ENCODE assay signal across 10 cellular contexts in genomic region chr2:10709290-10709939, GRCh38. TPM values are rescaled to one million over a fixed set of nuclear protein-coding genes. Genes with fewer than 3 reads are reported as not detected.
A peak's percentile ranks its signal among the peaks of the same experiment; 100 is the strongest.
DNase-seq lines count a peak whose midpoint lies in the region; ATAC-seq and TF ChIP-seq lines count a peak whose summit lies in the region.
"Had no signal": no experiment of that assay in that cellular context is flagged by ENCODE, and none has a peak within 500 bp of the region (broad histone marks: within the 10 kb centered on the region; RNA-seq: fewer than 3 reads in every experiment).

No MANE protein-coding gene starts in this region.

- H3K4me1 Mint-ChIP-seq in Caco-2 (ENCODE audit: low read depth, unreplicated experiment), result peaks cover 12% of the 10 kb centered on the region

- H3K4me3 Mint-ChIP-seq in Caco-2 (ENCODE audit: unreplicated experiment), result peak overlapping the region; percentile 17

- H3K27me3 ChIP-seq in Caco-2 (replicated peaks; ENCODE audit: control insufficient read depth, insufficient read depth, low read length), result no peaks in the 10 kb centered on the region
- H3K27me3 ChIP-seq in suprapubic skin, result peaks cover 20% of the 10 kb centered on the region

- no peaks in the 10 kb centered on the region for H3K9me3 Mint-ChIP-seq in Caco-2 (ENCODE audit: unreplicated experiment)

- no peaks in the 10 kb centered on the region for H3K36me3 Mint-ChIP-seq in Caco-2 (ENCODE audit: insufficient read depth, unreplicated experiment)

- H3K27me3 Mint-ChIP-seq in Caco-2 (ENCODE audit: insufficient read depth, unreplicated experiment), result peaks cover 9% of the 10 kb centered on the region

- CTCF ChIA-PET in Caco-2 (lab: Charles Lee), result interaction anchor here (0.7 kb wide), 2 partner anchors 19 to 123 kb away, joined by 4 read pairs; partner anchors contain the start of gene NOL10

- no peaks in the 10 kb centered on the region for H3K9me3 ChIP-seq in Caco-2
- no peaks in the 10 kb centered on the region for H3K9me3 ChIP-seq in suprapubic skin

- H3K36me3 ChIP-seq in Caco-2 (ENCODE audit: control insufficient read depth, insufficient read depth, low read length), result no peaks in the 10 kb centered on the region
- no peaks in the 10 kb centered on the region for H3K36me3 ChIP-seq in suprapubic skin

- no peak for TF ChIP-seq POLR2A in suprapubic skin (IDR thresholded peaks at IDR 0.05)

- no peaks in the 10 kb centered on the region for H3K4me1 ChIP-seq in Caco-2
- no peaks in the 10 kb centered on the region for H3K4me1 ChIP-seq in suprapubic skin

- no peak overlapping the region for H3K27ac Mint-ChIP-seq in Caco-2 (ENCODE audit: unreplicated experiment)

- H3K4me3 ChIP-seq in Caco-2 (ENCODE audit: low read depth, low read length) (no peak overlapping the region), suprapubic skin (no peak overlapping the region)

- DNase-seq in Caco-2, result peak; percentile 72 to 78
- DNase-seq in HuH-7 (ENCODE audit: low spot score), result peak; percentile 65
- DNase-seq in RKO (ENCODE audit: low spot score), result peak; percentile 32
- peak; percentile 65 for DNase-seq in iPS-NIHi11 (ENCODE audit: low spot score)
- no peak for DNase-seq in GOT3 (lab: John Stamatoyannopoulos, UW)
- no peak for DNase-seq in suprapubic skin (ENCODE audit: low spot score in 2 of 2)
- DNase-seq in retina, result no peak
- DNase-seq: activated CD4-positive, alpha-beta T cell treated with anti-CD3 and anti-CD28 coated beads, Interleukin-2, amount 50 U/mL, for 4 hours; stimulated activated CD8-positive, alpha-beta memory T cell treated with anti-CD3 and anti-CD28 coated beads, Interleukin-4, amount 100 ng/mL, for 48 hours had no signal

- TF ChIP-seq CTCF in Caco-2 (IDR thresholded peaks at IDR 0.05; ENCODE audit: insufficient read depth in 1 of 2, low read depth in 1 of 2, low read length in 1 of 2, severe bottlenecking in 1 of 2, unreplicated experiment in 1 of 2) (peak; percentile 61 to 87), suprapubic skin (IDR thresholded peaks at IDR 0.05) (peak in 1 of 2 donors; percentile 43)

- no peak for ATAC-seq in HG03521 (IDR thresholded peaks at IDR 0.05; ENCODE audit: unreplicated experiment)

- POLR2A ChIA-PET in Caco-2 (lab: Charles Lee), result no interaction called here

- TF ChIP-seq EP300 in suprapubic skin (IDR thresholded peaks at IDR 0.05), result no peak

- H3K27ac ChIP-seq in suprapubic skin, result no peak overlapping the region

- BruUV-seq in Caco-2 (replicated peaks; lab: Mats Ljungman, UMichigan), result no TSS peak

- intact Hi-C loops in Caco-2 (cut with micrococcal nuclease; ENCODE audit: unreplicated experiment), result loop anchor here (1.0 to 10.0 kb wide), 7 partner anchors 43 to 415 kb away; partner anchors contain the start of gene PDIA6

- WGBS in suprapubic skin, result 18% methylated on average over 7 of the region's 7 CpGs

RNA-seq across cellular contexts. Expression of gene ATP6V1C2, which starts 12.0 kb away (rescaled TPM):
- 4.2 and 4.8 TPM in 2 replicates for total RNA-seq in Caco-2 (2022)
- total RNA-seq in suprapubic skin, result 1,000 to 10,000 TPM in 1 of 4 donors, 100 to 1,000 TPM in 3; 142 to 1,335 (median 496) TPM

RNA-seq across cellular contexts. Expression of gene NOL10, which starts 19.6 kb away (rescaled TPM):
- total RNA-seq in Caco-2 (2022) (38.8 and 41.7 TPM in 2 replicates), suprapubic skin (10 to 100 TPM; 19.4 to 24.7 (median 22.9) TPM)

Comparison
In these comparisons a context has a peak if more than half of its experiments do, and no peak if none do; other contexts are left out.
1. DNase-seq: peak in Caco-2 (2 of 2), HuH-7 (single experiment), RKO (single experiment) and iPS-NIHi11 (single experiment); none in GOT3 (single experiment), suprapubic skin (0 of 2) and retina (single experiment).
2. RNA of gene ATP6V1C2, which starts 12.0 kb away (total RNA-seq): 142 to 1,335 TPM in suprapubic skin; 4.2 to 4.8 TPM in Caco-2; every median in the first group is over 10 times any median in the second.